Comparison of ENCODE assay signal across 11 cellular contexts in the genomic region with DNA sequence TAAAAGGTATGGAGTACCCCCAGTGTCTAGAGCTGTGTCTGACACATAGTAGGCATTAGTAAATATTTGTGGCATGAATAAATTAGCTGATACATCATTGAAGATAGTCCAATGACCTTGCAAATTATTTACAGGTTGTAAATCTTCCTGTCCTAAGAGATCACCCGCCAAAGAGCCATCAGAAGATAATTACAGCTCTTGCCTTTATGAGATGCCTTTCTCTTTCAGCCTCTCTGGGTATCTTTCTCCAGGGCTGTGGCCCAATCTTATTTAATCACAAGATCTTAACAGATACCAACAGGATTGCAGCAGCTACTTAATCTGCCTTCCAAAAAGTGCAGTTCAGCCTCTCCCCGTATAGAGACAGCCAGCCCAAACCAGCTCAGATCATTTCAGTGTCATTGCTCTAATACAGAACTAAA. TPM values are rescaled to one million over a fixed set of nuclear protein-coding genes. Genes with fewer than 3 reads are reported as not detected.
DNase-seq lines count a peak whose midpoint lies in the region; ATAC-seq and TF ChIP-seq lines count a peak whose summit lies in the region.
"Had no signal": no experiment of that assay in that cellular context is flagged by ENCODE, and none has a peak within 500 bp of the region (broad histone marks: within the 10 kb centered on the region; RNA-seq: fewer than 3 reads in every experiment).

No MANE protein-coding gene starts in this region.

- no peaks in the 10 kb centered on the region for H3K36me3 ChIP-seq in left ventricle myocardium inferior
- H3K36me3 ChIP-seq in muscle layer of colon (ENCODE audit: insufficient read depth, low read length), result peaks cover 9% of the 10 kb centered on the region
- H3K36me3 ChIP-seq in aorta (ENCODE audit: control insufficient read depth in 1 of 2, insufficient read depth in 2 of 2, low read length in 1 of 2), result no peaks in the 10 kb centered on the region
- H3K36me3 ChIP-seq: BLaER1 had no signal

- H3K4me1 ChIP-seq in left ventricle myocardium inferior (peaks cover 74% of the 10 kb centered on the region), muscle layer of colon (ENCODE audit: insufficient read depth, low read length) (peaks cover 87% of the 10 kb centered on the region), aorta (ENCODE audit: control insufficient read depth in 1 of 2, insufficient read depth in 2 of 2, low read length in 2 of 2) (peaks cover 2 to 4% of the 10 kb centered on the region in 2 donors)
- H3K4me1 ChIP-seq: BLaER1 had no signal

- TF ChIP-seq POLR2A in GM18505 (IDR thresholded peaks at IDR 0.05; ENCODE audit: borderline replicate concordance, extremely low read depth, insufficient read depth, insufficient read length), result no peak

- H3K9me3 ChIP-seq in left ventricle myocardium inferior (replicated peaks) (no peaks in the 10 kb centered on the region), muscle layer of colon (ENCODE audit: low read length) (no peaks in the 10 kb centered on the region), aorta (ENCODE audit: control insufficient read depth, low read length) (no peaks in the 10 kb centered on the region)
- H3K9me3 ChIP-seq: BLaER1 had no signal

- DNase-seq in left ventricle myocardium inferior, result no peak
- no peak for DNase-seq in Right ventricle myocardium inferior (ENCODE audit: missing footprints)
- peak; percentile 60 for DNase-seq in choroid plexus epithelial cell (ENCODE audit: low read depth)
- no peak for DNase-seq in aorta
- DNase-seq: foreskin melanocyte had no signal

- WGBS in aorta, 2 donors, result 49 to 50% methylated on average over 2 of the region's 2 CpGs

- H3K4me3 ChIP-seq in left ventricle myocardium inferior (no peak overlapping the region), choroid plexus epithelial cell (ENCODE audit: low read depth, low read length) (no peak overlapping the region), muscle layer of colon (ENCODE audit: low read depth in 1 of 2, low read length in 2 of 2) (no peak overlapping the region), aorta (ENCODE audit: low read length in 2 of 2) (no peak overlapping the region)
- H3K4me3 ChIP-seq: BLaER1 had no signal

- H3K9ac ChIP-seq in muscle layer of colon (ENCODE audit: low read length), result peak overlapping the region; percentile 30
- H3K9ac ChIP-seq: BLaER1 had no signal

- TF ChIP-seq CTCF in left ventricle myocardium inferior (IDR thresholded peaks at IDR 0.05; ENCODE audit: borderline replicate concordance), result no peak
- TF ChIP-seq CTCF in choroid plexus epithelial cell (conservative IDR thresholded peaks at IDR 0.05; ENCODE audit: low read depth, low read length), result no peak

- intact Hi-C loops in left ventricle myocardium inferior (cut with micrococcal nuclease), result no loop called here
- intact Hi-C loops in Right ventricle myocardium inferior (cut with DNase I), result no loop called here
- intact Hi-C loops in aorta (cut with DNase I), result no loop called here

- H3K27me3 ChIP-seq in left ventricle myocardium inferior (ENCODE audit: low read depth) (no peaks in the 10 kb centered on the region), muscle layer of colon (ENCODE audit: control insufficient read depth in 1 of 2, insufficient read depth in 2 of 2, low read length in 2 of 2) (no peaks in the 10 kb centered on the region), aorta (ENCODE audit: control insufficient read depth in 1 of 2, insufficient read depth in 2 of 2, low read length in 1 of 2) (no peaks in the 10 kb centered on the region)
- H3K27me3 ChIP-seq: BLaER1 had no signal

- no peak for ATAC-seq in Right ventricle myocardium inferior
- no peak for ATAC-seq in aorta (ENCODE audit: low FRiP score)
- no peak for ATAC-seq in GM18873 (IDR thresholded peaks at IDR 0.05; ENCODE audit: low FRiP score, unreplicated experiment)
- no peak for ATAC-seq in GM18505 (IDR thresholded peaks at IDR 0.05; ENCODE audit: unreplicated experiment)
- no peak for ATAC-seq in HG03571 (IDR thresholded peaks at IDR 0.05; ENCODE audit: unreplicated experiment)
- ATAC-seq: activated T-helper 17 cell treated with anti-CD3 and anti-CD28 coated beads, Interleukin-2, amount 50 U/mL, for 72 hours had no signal

- H3K27ac ChIP-seq in left ventricle myocardium inferior (replicated peaks) (peak overlapping the region; percentile 55), muscle layer of colon (ENCODE audit: low read depth, low read length) (peak overlapping the region; percentile 85), aorta (ENCODE audit: low read depth in 1 of 2, low read length in 2 of 2) (peak overlapping the region; percentile 91)
- H3K27ac ChIP-seq: BLaER1 had no signal

RNA-seq across cellular contexts. Expression of a gene that starts 41.5 kb away (rescaled TPM):
- 43.6 TPM for total RNA-seq in left ventricle myocardium inferior
- 34.4 TPM for total RNA-seq in Right ventricle myocardium inferior
- total RNA-seq in aorta, result 100 to 1,000 TPM; 226 to 242 TPM
- polyA plus RNA-seq in aorta, result 10 to 100 TPM; 13.4 to 26.4 TPM

RNA-seq across cellular contexts. Expression of a gene that starts 55.8 kb away (rescaled TPM):
- total RNA-seq in left ventricle myocardium inferior (0.66 TPM), Right ventricle myocardium inferior (1.4 TPM), aorta (1 to 10 TPM in 1 of 2 donors, under 1 TPM in 1; 0.55 to 1.4 TPM)
- 1 to 10 TPM in 1 of 2 donors, under 1 TPM in 1; 0.43 to 2.8 TPM for polyA plus RNA-seq in aorta
